ENCODE assay signal across 8 cellular contexts in the genomic region with DNA sequence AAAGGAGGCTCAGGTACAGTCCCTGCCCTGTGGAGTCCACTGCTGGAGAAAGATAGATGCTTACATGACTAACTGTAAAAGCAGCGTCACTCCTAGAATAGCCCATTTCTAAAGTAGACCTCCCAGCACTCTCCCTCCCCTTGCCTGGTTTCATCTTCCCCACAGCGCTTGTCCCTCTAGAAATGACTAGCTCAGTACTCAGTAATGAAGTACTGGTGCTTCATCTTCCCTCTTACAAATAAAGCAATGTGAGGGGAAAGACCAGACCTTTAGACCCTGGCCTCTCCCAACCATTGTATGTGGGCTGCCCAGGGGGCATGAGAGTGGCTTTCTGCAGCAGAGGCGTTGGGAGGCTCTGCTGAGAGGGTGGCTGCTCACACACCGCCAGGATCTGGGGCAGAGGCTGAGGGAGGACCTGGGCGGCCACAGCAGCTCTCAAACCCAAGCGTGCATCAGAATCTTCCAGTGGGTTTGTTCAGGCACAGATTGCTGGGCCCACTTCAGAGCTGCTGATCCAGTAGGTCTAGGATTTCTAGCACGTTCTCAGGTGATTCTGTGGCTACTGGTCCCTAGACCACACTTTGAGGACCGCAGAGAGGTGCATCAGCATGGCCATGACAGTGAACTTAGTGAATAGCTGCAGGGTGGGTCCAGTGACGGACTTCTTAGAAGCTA.
DNase-seq lines count a peak whose midpoint lies in the region; ATAC-seq and TF ChIP-seq lines count a peak whose summit lies in the region.

No MANE protein-coding gene starts in this region.

- peak; percentile 87 for ATAC-seq in GM21529 (IDR thresholded peaks at IDR 0.05; ENCODE audit: unreplicated experiment)

- H3K4me3 ChIP-seq in HUES48 (ENCODE audit: low read depth, low read length) = no peak overlapping the region

- peak overlapping the region; percentile 94 for H3K27ac Mint-ChIP-seq in mesothelial cell of epicardium
- no peak overlapping the region for H3K27ac Mint-ChIP-seq in activated naive CD4-positive, alpha-beta T cell treated with anti-CD3 and anti-CD28 coated beads for 36 hours

- no peak overlapping the region for H3K4me3 Mint-ChIP-seq in mesothelial cell of epicardium
- no peak overlapping the region for H3K4me3 Mint-ChIP-seq in activated naive CD4-positive, alpha-beta T cell treated with anti-CD3 and anti-CD28 coated beads for 36 hours

- H3K9me3 Mint-ChIP-seq in mesothelial cell of epicardium = no peaks in the 10 kb centered on the region
- no peaks in the 10 kb centered on the region for H3K9me3 Mint-ChIP-seq in activated naive CD4-positive, alpha-beta T cell treated with anti-CD3 and anti-CD28 coated beads for 36 hours

- peaks cover 78% of the 10 kb centered on the region for H3K4me1 ChIP-seq in HUES48 (ENCODE audit: control insufficient read depth, insufficient read depth, low read length)

- intact Hi-C loops in activated naive CD4-positive, alpha-beta T cell treated with anti-CD3 and anti-CD28 coated beads for 36 hours (cut with micrococcal nuclease) = no loop called here

- in situ Hi-C loops in GM13977 (cut with MboI; ENCODE audit: low pct_unique_long_range_greater_than_20kb, low sequenced_read_pairs, unreplicated experiment) = no loop called here

- no peak overlapping the region for H3K9ac ChIP-seq in HUES48 (ENCODE audit: low read depth, low read length)

- H3K4me1 Mint-ChIP-seq in mesothelial cell of epicardium = peaks cover 44% of the 10 kb centered on the region
- H3K4me1 Mint-ChIP-seq in activated naive CD4-positive, alpha-beta T cell treated with anti-CD3 and anti-CD28 coated beads for 36 hours (ENCODE audit: low read depth) = peaks cover 15% of the 10 kb centered on the region

- no peaks in the 10 kb centered on the region for H3K36me3 ChIP-seq in HUES48 (ENCODE audit: control insufficient read depth, insufficient read depth, low read length)

- no peak for TF ChIP-seq CTCF in GM13977 (IDR thresholded peaks at IDR 0.05; ENCODE audit: extremely low read depth, insufficient read depth, missing control alignments)
- TF ChIP-seq CTCF in mesothelial cell of epicardium (IDR thresholded peaks at IDR 0.05; ENCODE audit: unreplicated experiment) = no peak

- H3K36me3 Mint-ChIP-seq in mesothelial cell of epicardium = peaks cover 2% of the 10 kb centered on the region
- no peaks in the 10 kb centered on the region for H3K36me3 Mint-ChIP-seq in activated naive CD4-positive, alpha-beta T cell treated with anti-CD3 and anti-CD28 coated beads for 36 hours (ENCODE audit: low read depth)

- H3K27me3 ChIP-seq in HUES48 (ENCODE audit: control insufficient read depth, insufficient read depth, low read length) = no peaks in the 10 kb centered on the region

- CTCF ChIA-PET in activated naive CD4-positive, alpha-beta T cell treated with anti-CD3 and anti-CD28 coated beads for 36 hours (lab: Charles Lee) = no interaction called here

- no peaks in the 10 kb centered on the region for H3K27me3 Mint-ChIP-seq in mesothelial cell of epicardium (ENCODE audit: low read depth)
- H3K27me3 Mint-ChIP-seq in activated naive CD4-positive, alpha-beta T cell treated with anti-CD3 and anti-CD28 coated beads for 36 hours (ENCODE audit: low read depth) = no peaks in the 10 kb centered on the region

- H3K9me3 ChIP-seq in HUES48 (ENCODE audit: control insufficient read depth, insufficient read depth, low read length) = no peaks in the 10 kb centered on the region

- DNase-seq in GM13977 (ENCODE audit: low spot score) (peak; percentile 73), mesothelial cell of epicardium (ENCODE audit: low spot score in 2 of 2, unreplicated experiment in 2 of 2) (no peak), AML-193 (lab: John Stamatoyannopoulos, UW) (no peak), HUDEP-2 (lab: John Stamatoyannopoulos, UW; ENCODE audit: unreplicated experiment in 76 of 76) (no peak), OCI-M1 (lab: John Stamatoyannopoulos, UW) (no peak)
- DNase-seq in activated naive CD4-positive, alpha-beta T cell treated with anti-CD3 and anti-CD28 coated beads for 36 hours = no peak

- peak overlapping the region; percentile 84 for H3K27ac ChIP-seq in HUES48 (ENCODE audit: low read depth, low read length)
